8 cellular contexts compared by ENCODE assay signal in the genomic region with DNA sequence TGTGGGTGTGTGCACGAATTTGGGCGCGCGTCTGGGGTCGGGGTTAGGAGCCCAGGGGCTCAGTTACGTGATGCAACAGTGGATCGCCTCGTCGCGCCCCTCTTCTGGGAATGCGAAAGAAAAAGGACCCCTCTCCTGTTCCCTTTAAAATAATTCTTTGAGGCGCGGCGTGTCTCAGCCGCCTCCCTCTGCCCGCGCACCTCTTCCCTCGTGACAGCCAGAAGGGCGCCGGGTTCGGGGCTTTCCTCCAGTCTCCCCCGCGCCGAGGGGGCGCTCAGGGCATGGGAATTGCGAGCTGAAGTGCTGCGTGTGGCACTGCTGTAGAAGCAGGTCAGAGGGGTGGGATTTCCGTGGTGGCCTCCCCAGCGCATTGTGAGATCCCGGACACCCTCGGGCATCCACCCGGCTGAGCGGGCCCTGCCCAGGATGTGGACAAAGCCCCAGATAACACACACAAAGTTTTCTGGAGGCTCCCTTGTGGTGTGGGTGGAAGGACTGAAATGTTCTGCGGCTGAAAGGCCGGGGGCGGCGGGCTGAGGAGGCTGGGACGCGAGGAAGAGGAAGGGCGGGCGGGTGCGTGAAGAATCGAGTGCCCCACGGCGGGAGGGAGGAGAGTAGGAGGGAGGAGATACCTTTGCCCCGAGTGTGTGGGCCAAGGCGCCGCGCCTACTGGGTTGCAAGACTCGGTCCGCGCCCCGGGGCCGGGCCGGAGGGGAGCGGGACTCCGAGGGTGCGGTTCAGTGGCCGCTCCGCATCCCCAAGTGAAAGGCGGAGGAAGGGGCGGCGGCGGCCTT.
DNase-seq lines count a peak whose midpoint lies in the region; ATAC-seq and TF ChIP-seq lines count a peak whose summit lies in the region.

No MANE protein-coding gene starts in this region.

- DNase-seq in ELR (ENCODE audit: low read depth) (peak; percentile 59), left kidney (ENCODE audit: low read depth, low spot score) (peak; percentile 83)
- peak; percentile 48 to 65 for DNase-seq in activated CD4-positive, alpha-beta T cell treated with anti-CD3 and anti-CD28 coated beads for 4 hours
- peak; percentile 61 for DNase-seq in stimulated activated CD4-positive, alpha-beta T cell treated with anti-CD3 and anti-CD28 coated beads, Interleukin-4, amount 100 ng/mL, for 1 hour

- peak overlapping the region; percentile 51 for H3K4me3 ChIP-seq in KMS-11 (IDR thresholded peaks at IDR 0.05; ENCODE audit: insufficient read depth, low read depth, low read length)

- peaks cover 43% of the 10 kb centered on the region for H3K79me2 ChIP-seq in KMS-11 (ENCODE audit: insufficient read depth, low read depth)

- peak overlapping the region; percentile 98 for H3K4me2 ChIP-seq in KMS-11

- H3K4me1 ChIP-seq in KMS-11 (ENCODE audit: low read depth, poor library complexity, severe bottlenecking), result peaks cover 22% of the 10 kb centered on the region

- H3K9ac ChIP-seq in KMS-11, result peak overlapping the region; percentile 83

- TF ChIP-seq CTCF in KMS-11 (conservative IDR thresholded peaks at IDR 0.05; ENCODE audit: low read depth, low read length), result no peak

- H3K36me3 ChIP-seq in KMS-11 (ENCODE audit: insufficient read depth), result no peaks in the 10 kb centered on the region

- peak overlapping the region; percentile 93 for H2AFZ ChIP-seq in KMS-11 (ENCODE audit: low read depth)

- H4K20me1 ChIP-seq in KMS-11 (ENCODE audit: insufficient read depth), result no peaks in the 10 kb centered on the region; the same call in 1 of the 2 replicates

- ATAC-seq in GM21576 (IDR thresholded peaks at IDR 0.05; ENCODE audit: unreplicated experiment) (peak; percentile 25), GM18519 (IDR thresholded peaks at IDR 0.05; ENCODE audit: low FRiP score, unreplicated experiment) (no peak)

- H3K27ac ChIP-seq in KMS-11 (peak overlapping the region; percentile 55), cingulate gyrus (ENCODE audit: low read depth, low read length) (peak overlapping the region; percentile 87)

- no peaks in the 10 kb centered on the region for H3K27me3 ChIP-seq in KMS-11 (ENCODE audit: insufficient read depth, low read depth)
